23 cellular contexts compared by ENCODE assay signal in genomic region chr4:23956601-23957364, GRCh38.
DNase-seq lines count a peak whose midpoint lies in the region; ATAC-seq and TF ChIP-seq lines count a peak whose summit lies in the region.
"Had no signal": no experiment of that assay in that cellular context is flagged by ENCODE, and none has a peak within 500 bp of the region (broad histone marks: within the 10 kb centered on the region; RNA-seq: fewer than 3 reads in every experiment).

No MANE protein-coding gene starts in this region.

- H3K4me2 ChIP-seq in mesenchymal stem cell (ENCODE audit: low read length, poor library complexity, severe bottlenecking): no peak overlapping the region

- no peak overlapping the region for H2BK15ac ChIP-seq in mesenchymal stem cell (ENCODE audit: low read depth, poor library complexity, severe bottlenecking)

- H3K27ac Mint-ChIP-seq in WTC11: peak overlapping the region; percentile 29; the same call in 1 of the 2 replicates
- H3K27ac Mint-ChIP-seq: activated CD8-positive, alpha-beta memory T cell treated with anti-CD3 and anti-CD28 coated beads, Interleukin-2, amount 10 ng/mL, durations not matched to agents 7 days and 5 days; activated T-helper 17 cell treated with anti-CD3 and anti-CD28 coated beads, Interleukin-2, amount 50 U/mL, for 72 hours; brain; dendritic cell treated with granulocyte-macrophage colony-stimulating factor and Interleukin-4, amounts not matched to agents 40 ng/mL and 50 ng/mL, for 4 days; HFFc6; IgD-negative memory B cell; naive B cell had no signal

- no peak overlapping the region for H3K18ac ChIP-seq in mesenchymal stem cell (ENCODE audit: low read depth in 1 of 2, low read length in 2 of 2)

- DNase-seq in EL (peak; percentile 56), Kasumi-1 (lab: John Stamatoyannopoulos, UW) (peak; percentile 53 to 56), WTC11 (ENCODE audit: low spot score) (no peak), mesenchymal stem cell (peak; percentile 26), NCI-H2196 treated with DMSO at 0.1 percent for 48 hours (lab: John Stamatoyannopoulos, UW; ENCODE audit: unreplicated experiment) (no peak), amniotic stem cell (lab: John Stamatoyannopoulos, UW) (no peak), BE2C (no peak)
- DNase-seq: activated CD4-positive, alpha-beta T cell treated with anti-CD3 and anti-CD28 coated beads for 48 hours; activated CD8-positive, alpha-beta memory T cell treated with anti-CD3 and anti-CD28 coated beads, Interleukin-2, amount 10 ng/mL, durations not matched to agents 7 days and 5 days; AML-193; Caco-2; HFFc6; mammary epithelial cell; naive B cell; NCI-H1105; NCI-H2029 treated with DMSO at 0.1 percent for 48 hours had no signal

- CTCF ChIA-PET in WTC11 (lab: Charles Lee): interaction anchor here (1.8 to 2.0 kb wide), 2 partner anchors 24 to 76 kb away, joined by 5 read pairs; no protein-coding TSS in a partner anchor

- H3K36me3 ChIP-seq in mesenchymal stem cell (ENCODE audit: control insufficient read depth in 1 of 2, insufficient read depth in 2 of 2, low read depth in 1 of 2, low read length in 2 of 2) (no peaks in the 10 kb centered on the region), BE2C (no peaks in the 10 kb centered on the region)
- H3K36me3 ChIP-seq: right atrium auricular region had no signal

- no peak overlapping the region for H2BK12ac ChIP-seq in mesenchymal stem cell (ENCODE audit: low read length in 2 of 2)

- peaks cover 6% of the 10 kb centered on the region for H3K4me1 Mint-ChIP-seq in WTC11
- H3K4me1 Mint-ChIP-seq: activated CD8-positive, alpha-beta memory T cell treated with anti-CD3 and anti-CD28 coated beads, Interleukin-2, amount 10 ng/mL, durations not matched to agents 7 days and 5 days; activated T-helper 17 cell treated with anti-CD3 and anti-CD28 coated beads, Interleukin-2, amount 50 U/mL, for 72 hours; IgD-negative memory B cell; naive B cell had no signal

- H3K23ac ChIP-seq in mesenchymal stem cell (ENCODE audit: low read length in 2 of 2): no peak overlapping the region

- no peak overlapping the region for H3K14ac ChIP-seq in mesenchymal stem cell (ENCODE audit: low read length in 2 of 2)

- POLR2A ChIA-PET in WTC11 (lab: Charles Lee): no interaction called here

- H2AFZ ChIP-seq in mesenchymal stem cell (ENCODE audit: low read depth, low read length): no peak overlapping the region

- H4K8ac ChIP-seq in mesenchymal stem cell (ENCODE audit: low read length): no peak overlapping the region

- no peak overlapping the region for H4K91ac ChIP-seq in mesenchymal stem cell (ENCODE audit: low read length)

- H2BK5ac ChIP-seq in mesenchymal stem cell (ENCODE audit: low read depth, low read length, poor library complexity, severe bottlenecking): no peak overlapping the region

- no peak overlapping the region for H3K4ac ChIP-seq in mesenchymal stem cell (ENCODE audit: low read depth in 1 of 2, low read length in 2 of 2)

- H3K4me1 ChIP-seq in mesenchymal stem cell (ENCODE audit: control insufficient read depth, insufficient read depth, low read depth, low read length) (no peaks in the 10 kb centered on the region), BE2C (no peaks in the 10 kb centered on the region)
- H3K4me1 ChIP-seq: Caco-2, right atrium auricular region had no signal

- no peak overlapping the region for H2BK120ac ChIP-seq in mesenchymal stem cell (ENCODE audit: low read depth, low read length)

- 87% methylated on average over 4 of the region's 4 CpGs for WGBS in mesenchymal stem cell

- H3K9me3 ChIP-seq in mesenchymal stem cell (ENCODE audit: control insufficient read depth, low read length) (no peaks in the 10 kb centered on the region), BE2C (no peaks in the 10 kb centered on the region)
- H3K9me3 ChIP-seq: Caco-2, right atrium auricular region had no signal

- H3K27ac ChIP-seq in mesenchymal stem cell (ENCODE audit: low read length, poor library complexity, severe bottlenecking): no peak overlapping the region
- H3K27ac ChIP-seq: HL-60, right atrium auricular region had no signal

- H3K4me3 ChIP-seq in mesenchymal stem cell (ENCODE audit: insufficient read depth in 1 of 2, low read depth in 1 of 2, low read length in 2 of 2) (no peak overlapping the region), BE2C (ENCODE audit: low read depth, low read length) (no peak overlapping the region)
- H3K4me3 ChIP-seq: right atrium auricular region had no signal

- no peak overlapping the region for H3K9ac ChIP-seq in mesenchymal stem cell (ENCODE audit: low read length)

- TF ChIP-seq CTCF in WTC11 (IDR thresholded peaks at IDR 0.05): no peak
- TF ChIP-seq CTCF in BE2C (IDR thresholded peaks at IDR 0.05; ENCODE audit: low read depth, low read length): no peak

- H3K36me3 Mint-ChIP-seq in WTC11: peaks cover 3% of the 10 kb centered on the region; the same call in 1 of the 2 replicates
- H3K36me3 Mint-ChIP-seq: activated CD8-positive, alpha-beta memory T cell treated with anti-CD3 and anti-CD28 coated beads, Interleukin-2, amount 10 ng/mL, durations not matched to agents 7 days and 5 days; brain; IgD-negative memory B cell; naive B cell had no signal

- no peaks in the 10 kb centered on the region for H3K27me3 Mint-ChIP-seq in WTC11 (ENCODE audit: low read depth)
- H3K27me3 Mint-ChIP-seq: activated CD8-positive, alpha-beta memory T cell treated with anti-CD3 and anti-CD28 coated beads, Interleukin-2, amount 10 ng/mL, durations not matched to agents 7 days and 5 days; brain; IgD-negative memory B cell; naive B cell had no signal

- H3K79me1 ChIP-seq in mesenchymal stem cell (replicated peaks; ENCODE audit: low read length, poor library complexity, severe bottlenecking): no peaks in the 10 kb centered on the region

- H3K4me3 Mint-ChIP-seq in WTC11: no peak overlapping the region
- H3K4me3 Mint-ChIP-seq: activated CD8-positive, alpha-beta memory T cell treated with anti-CD3 and anti-CD28 coated beads, Interleukin-2, amount 10 ng/mL, durations not matched to agents 7 days and 5 days; activated T-helper 17 cell treated with anti-CD3 and anti-CD28 coated beads, Interleukin-2, amount 50 U/mL, for 72 hours; brain; dendritic cell treated with granulocyte-macrophage colony-stimulating factor and Interleukin-4, amounts not matched to agents 40 ng/mL and 50 ng/mL, for 4 days; HFFc6; IgD-negative memory B cell had no signal

- no peaks in the 10 kb centered on the region for H3K27me3 ChIP-seq in mesenchymal stem cell (ENCODE audit: control insufficient read depth in 1 of 2, insufficient read depth in 1 of 2, low read length in 2 of 2)
- no peaks in the 10 kb centered on the region for H3K27me3 ChIP-seq in BE2C
- H3K27me3 ChIP-seq: right atrium auricular region had no signal

- 0 out of 2 replicates have a peak, but pooled peaks have one; percentile 22 for ATAC-seq in WTC11
- ATAC-seq in GM18502 (IDR thresholded peaks at IDR 0.05; ENCODE audit: poor library complexity, unreplicated experiment): no peak
- ATAC-seq: activated CD8-positive, alpha-beta memory T cell treated with anti-CD3 and anti-CD28 coated beads, Interleukin-2, amount 10 ng/mL, durations not matched to agents 7 days and 5 days; activated T-helper 17 cell treated with anti-CD3 and anti-CD28 coated beads, Interleukin-2, amount 50 U/mL, for 72 hours had no signal

- H2AK5ac ChIP-seq in mesenchymal stem cell (ENCODE audit: low read length, severe bottlenecking): no peak overlapping the region

- H3K9me3 Mint-ChIP-seq in WTC11: peaks cover 12% of the 10 kb centered on the region
- H3K9me3 Mint-ChIP-seq: brain; dendritic cell treated with granulocyte-macrophage colony-stimulating factor and Interleukin-4, amounts not matched to agents 40 ng/mL and 50 ng/mL, for 4 days had no signal

TF ChIP-seq in WTC11, 78 proteins besides CTCF, POLR2A, EP300 and RAD21:
- TF ChIP-seq NR2C2 (CRISPR knock-in tag; IDR thresholded peaks at IDR 0.05) (no peak), CDX4 (CRISPR knock-in tag; IDR thresholded peaks at IDR 0.05; ENCODE audit: borderline replicate concordance) (no peak)

Comparison
In these comparisons a context has a peak if more than half of its experiments do, and no peak if none do; other contexts are left out.
1. DNase-seq: peak in EL (single experiment), Kasumi-1 (2 of 2) and mesenchymal stem cell (single experiment); none in WTC11 (single experiment), NCI-H2196 treated with DMSO at 0.1 percent for 48 hours (single experiment), amniotic stem cell (single experiment) and BE2C (single experiment).